2 cellular contexts compared by ENCODE assay signal in genomic region chr3:146227486-146227885, GRCh38.
TF ChIP-seq lines count a peak whose summit lies in the region.

No MANE protein-coding gene starts in this region.

TF ChIP-seq in GM23338, 12 proteins besides CTCF, POLR2A, EP300 and RAD21:
- TF ChIP-seq ZNF462 (CRISPR knock-in tag; IDR thresholded peaks at IDR 0.05) = no peak
- no peak for TF ChIP-seq ZNF114 (CRISPR knock-in tag; IDR thresholded peaks at IDR 0.05)
- TF ChIP-seq REST (IDR thresholded peaks at IDR 0.05; ENCODE audit: unreplicated experiment) = no peak
- TF ChIP-seq ZNF331 (CRISPR knock-in tag; IDR thresholded peaks at IDR 0.05; ENCODE audit: low read depth) = no peak
- TF ChIP-seq CREB1 (CRISPR knock-in tag; IDR thresholded peaks at IDR 0.05; ENCODE audit: low read depth) = no peak
- no peak for TF ChIP-seq EZH2phosphoT487 (IDR thresholded peaks at IDR 0.05; ENCODE audit: unreplicated experiment)
- no peak for TF ChIP-seq JUNB (IDR thresholded peaks at IDR 0.05; ENCODE audit: unreplicated experiment)
- TF ChIP-seq POLR2AphosphoS5 (IDR thresholded peaks at IDR 0.05; ENCODE audit: low read depth) = no peak
- TF ChIP-seq EZH2 (IDR thresholded peaks at IDR 0.05; ENCODE audit: low read depth, unreplicated experiment) = no peak
- TF ChIP-seq ETS1 (IDR thresholded peaks at IDR 0.05) = no peak
- TF ChIP-seq STAT1 (IDR thresholded peaks at IDR 0.05; ENCODE audit: unreplicated experiment) = no peak
- TF ChIP-seq NANOG (IDR thresholded peaks at IDR 0.05; ENCODE audit: borderline replicate concordance) = no peak

TF ChIP-seq in H1, 55 proteins besides CTCF, POLR2A, EP300 and RAD21:
- TF ChIP-seq KDM5A (IDR thresholded peaks at IDR 0.05; ENCODE audit: low read length) (no peak), CHD1 (IDR thresholded peaks at IDR 0.05; ENCODE audit: low read depth, low read length) (no peak), SP4 (IDR thresholded peaks at IDR 0.05; ENCODE audit: low read length) (no peak), TEAD4 (IDR thresholded peaks at IDR 0.05; ENCODE audit: low read depth, low read length) (no peak), SUZ12 (IDR thresholded peaks at IDR 0.05; ENCODE audit: low read length) (no peak)
